In genomic region chr6:38739532-38739931, GRCh38 we compare ENCODE assay signal across 14 cellular contexts. TPM values are rescaled to one million over a fixed set of nuclear protein-coding genes. Genes with fewer than 3 reads are reported as not detected.
A peak's percentile ranks its signal among the peaks of the same experiment; 100 is the strongest.
DNase-seq lines count a peak whose midpoint lies in the region; ATAC-seq, FAIRE-seq and TF ChIP-seq lines count a peak whose summit lies in the region.
"Had no signal": no experiment of that assay in that cellular context is flagged by ENCODE, and none has a peak within 500 bp of the region (broad histone marks: within the 10 kb centered on the region; RNA-seq: fewer than 3 reads in every experiment).

No MANE protein-coding gene starts in this region.

- H3K36me3 Mint-ChIP-seq in glutamatergic neuron (ENCODE audit: unreplicated experiment), result peaks cover 4% of the 10 kb centered on the region
- H3K36me3 Mint-ChIP-seq: activated naive CD8-positive, alpha-beta T cell had no signal

- no peak overlapping the region for H3K27ac ChIP-seq in A549
- H3K27ac ChIP-seq in effector memory CD4-positive, alpha-beta T cell (ENCODE audit: insufficient read depth, low read length, poor library complexity, severe bottlenecking), result no peak overlapping the region

- H3K36me3 ChIP-seq in effector memory CD4-positive, alpha-beta T cell (ENCODE audit: control insufficient read depth, insufficient read depth, low read length), result no peaks in the 10 kb centered on the region

- no peak for TF ChIP-seq POLR2A in A549 (IDR thresholded peaks at IDR 0.05; ENCODE audit: low read length)

- POLR2A ChIA-PET in A549 (lab: Yijun Ruan, JAX), result no interaction called here

- WGBS in A549 (ENCODE audit: missing lambda C conversion rate), result 7% methylated on average over 5 of the region's 5 CpGs

- H3K4me1 ChIP-seq in A549, result no peaks in the 10 kb centered on the region
- H3K4me1 ChIP-seq in effector memory CD4-positive, alpha-beta T cell (ENCODE audit: control insufficient read depth, insufficient read depth, low read length, poor library complexity, severe bottlenecking), result no peaks in the 10 kb centered on the region

- CTCF ChIA-PET in A549 (lab: Yijun Ruan, JAX), result interaction anchor here (1.0 kb wide), 1 partner anchor 12 kb away, joined by 4 read pairs; no protein-coding TSS in a partner anchor

- TF ChIP-seq CTCF in A549 (IDR thresholded peaks at IDR 0.05) (peak; percentile 19; the same call in 1 of the 3 replicates), glutamatergic neuron (IDR thresholded peaks at IDR 0.05; ENCODE audit: partially characterized antibody, unreplicated experiment) (peak; percentile 57)

- no peaks in the 10 kb centered on the region for H3K27me3 Mint-ChIP-seq in glutamatergic neuron (ENCODE audit: unreplicated experiment)

- H3K27me3 ChIP-seq in effector memory CD4-positive, alpha-beta T cell (replicated peaks; ENCODE audit: control insufficient read depth, insufficient read depth, low read length, poor library complexity, severe bottlenecking), result no peaks in the 10 kb centered on the region

- in situ Hi-C loops in SK-MEL-5 (cut with HindIII; ENCODE audit: low pct_unique_long_range_greater_than_20kb, low sequenced_read_pairs), result no loop called here

- H3K9me3 Mint-ChIP-seq in glutamatergic neuron (ENCODE audit: unreplicated experiment), result no peaks in the 10 kb centered on the region
- H3K9me3 Mint-ChIP-seq: effector memory CD8-positive, alpha-beta T cell had no signal

- no peak for TF ChIP-seq EP300 in A549 (IDR thresholded peaks at IDR 0.05)

- no peak overlapping the region for H3K27ac Mint-ChIP-seq in glutamatergic neuron (ENCODE audit: unreplicated experiment)
- H3K27ac Mint-ChIP-seq: activated naive CD8-positive, alpha-beta T cell; effector memory CD8-positive, alpha-beta T cell had no signal

- no peak; a peak in 1 of 6 replicates for ATAC-seq in A549
- no peak for ATAC-seq in GM18511 (IDR thresholded peaks at IDR 0.05; ENCODE audit: unreplicated experiment)
- ATAC-seq: effector memory CD8-positive, alpha-beta T cell had no signal

- no peak for FAIRE-seq in A549 (lab: Jason Lieb, UNC)
- FAIRE-seq in G401.6 (lab: Jason Lieb, UNC), result peak; percentile 81

- DNase-seq in A549 (ENCODE audit: low read depth in 1 of 2, low spot score in 1 of 2), result no peak
- peak; percentile 7 for DNase-seq in SK-MEL-5 (ENCODE audit: low read depth, low spot score)
- DNase-seq in glutamatergic neuron, result no peak
- DNase-seq in activated CD4-positive, alpha-beta T cell treated with anti-CD3 and anti-CD28 coated beads for 48 hours, result no peak
- DNase-seq in HPDE6-E6E7 (ENCODE audit: extremely low spot score), result no peak
- DNase-seq in effector memory CD4-positive, alpha-beta T cell, result no peak
- DNase-seq: activated CD4-positive, CD25-positive, alpha-beta regulatory T cell; COR-L47; effector memory CD8-positive, alpha-beta T cell; substantia nigra had no signal

- no peak overlapping the region for H3K4me3 Mint-ChIP-seq in glutamatergic neuron (ENCODE audit: unreplicated experiment)
- H3K4me3 Mint-ChIP-seq: activated naive CD8-positive, alpha-beta T cell; effector memory CD8-positive, alpha-beta T cell had no signal

- no peaks in the 10 kb centered on the region for H3K4me1 Mint-ChIP-seq in glutamatergic neuron (ENCODE audit: low read depth, unreplicated experiment)

- H3K4me3 ChIP-seq in A549, result no peak overlapping the region
- H3K4me3 ChIP-seq in effector memory CD4-positive, alpha-beta T cell (ENCODE audit: insufficient read depth, low read depth, low read length, poor library complexity, severe bottlenecking), result no peak overlapping the region

- no peak for TF ChIP-seq RAD21 in A549 (conservative IDR thresholded peaks at IDR 0.05 in 1 of 2, IDR thresholded peaks at IDR 0.05 in 1 of 2)

- no peaks in the 10 kb centered on the region; the same call in 2 of the 3 replicates for H3K9me3 ChIP-seq in A549
- no peaks in the 10 kb centered on the region for H3K9me3 ChIP-seq in effector memory CD4-positive, alpha-beta T cell (ENCODE audit: control insufficient read depth, low read length)

- no peak overlapping the region for H3K4me2 ChIP-seq in A549

TF ChIP-seq in A549, 52 proteins besides CTCF, POLR2A, EP300 and RAD21:
- TF ChIP-seq CHD2 (IDR thresholded peaks at IDR 0.05; ENCODE audit: low read length, partially characterized antibody) (no peak), HDAC2 (IDR thresholded peaks at IDR 0.05) (no peak), USF2 (IDR thresholded peaks at IDR 0.05) (no peak), CHD4 (IDR thresholded peaks at IDR 0.05; ENCODE audit: borderline replicate concordance) (no peak), FOSL2 (IDR thresholded peaks at IDR 0.05) (no peak), FOSL2 (CRISPR knock-in tag; IDR thresholded peaks at IDR 0.05) (no peak)
TF ChIP-seq in A549: peak in this region for 0.

RNA-seq across cellular contexts. Expression of gene DNAH8, which starts 24.4 kb away (rescaled TPM):
- polyA plus RNA-seq in A549 (2011; rRNA removed) (not detected in 2 replicates), A549 (2017; fragmentation: RNase III; extraction: RNeasy Plus Mini Kit Qiagen cat#74134 plus additional on column Dnase treatment) (not detected in 3 replicates)
- polyA plus RNA-seq in A549 (2012; cell fraction: cytosol; rRNA removed), result not detected in 2 replicates
- not detected in 2 replicates for polyA plus RNA-seq in A549 (2012; cell fraction: nucleus; rRNA removed)
- polyA minus RNA-seq in A549 (2011; rRNA and poly(A)+ RNA removed), result not detected in 2 replicates
- total RNA-seq in SK-MEL-5 (2014; rRNA removed; shearing (Covaris generic)), result under 0.01 TPM in 1 of 2 replicates, not detected in the other
- 0.01 and 0.05 TPM in 2 replicates for polyA plus RNA-seq in SK-MEL-5 (2015; cell fraction: cytosol; rRNA removed)
- polyA plus RNA-seq in SK-MEL-5 (2015; cell fraction: nucleus; rRNA removed), result 0.06 TPM in 1 of 2 replicates, not detected in the other
- total RNA-seq in glutamatergic neuron (ENCODE audit: unreplicated experiment), result not detected
- total RNA-seq: M059J had no signal

RNA-seq across cellular contexts. Expression of gene GLO1, which starts 36.6 kb away (rescaled TPM):
- 97.4 and 128 TPM in 2 replicates for polyA plus RNA-seq in A549 (2011; rRNA removed)
- polyA plus RNA-seq in A549 (2012; cell fraction: cytosol; rRNA removed), result 32.3 and 37.6 TPM in 2 replicates
- 9.9 and 15.1 TPM in 2 replicates for polyA plus RNA-seq in A549 (2012; cell fraction: nucleus; rRNA removed)
- 98.4 to 106 TPM (median 105 TPM) in 3 replicates for polyA plus RNA-seq in A549 (2017; fragmentation: RNase III; extraction: RNeasy Plus Mini Kit Qiagen cat#74134 plus additional on column Dnase treatment)
- 10.2 and 12.4 TPM in 2 replicates for polyA minus RNA-seq in A549 (2011; rRNA and poly(A)+ RNA removed)
- 349 and 373 TPM in 2 replicates for total RNA-seq in SK-MEL-5 (2014; rRNA removed; shearing (Covaris generic))
- polyA plus RNA-seq in SK-MEL-5 (2015; cell fraction: cytosol; rRNA removed), result 185 and 208 TPM in 2 replicates
- 53.2 and 63.3 TPM in 2 replicates for polyA plus RNA-seq in SK-MEL-5 (2015; cell fraction: nucleus; rRNA removed)
- 51.6 TPM for total RNA-seq in glutamatergic neuron (ENCODE audit: unreplicated experiment)
